9 cellular contexts compared by ENCODE assay signal in the genomic region with DNA sequence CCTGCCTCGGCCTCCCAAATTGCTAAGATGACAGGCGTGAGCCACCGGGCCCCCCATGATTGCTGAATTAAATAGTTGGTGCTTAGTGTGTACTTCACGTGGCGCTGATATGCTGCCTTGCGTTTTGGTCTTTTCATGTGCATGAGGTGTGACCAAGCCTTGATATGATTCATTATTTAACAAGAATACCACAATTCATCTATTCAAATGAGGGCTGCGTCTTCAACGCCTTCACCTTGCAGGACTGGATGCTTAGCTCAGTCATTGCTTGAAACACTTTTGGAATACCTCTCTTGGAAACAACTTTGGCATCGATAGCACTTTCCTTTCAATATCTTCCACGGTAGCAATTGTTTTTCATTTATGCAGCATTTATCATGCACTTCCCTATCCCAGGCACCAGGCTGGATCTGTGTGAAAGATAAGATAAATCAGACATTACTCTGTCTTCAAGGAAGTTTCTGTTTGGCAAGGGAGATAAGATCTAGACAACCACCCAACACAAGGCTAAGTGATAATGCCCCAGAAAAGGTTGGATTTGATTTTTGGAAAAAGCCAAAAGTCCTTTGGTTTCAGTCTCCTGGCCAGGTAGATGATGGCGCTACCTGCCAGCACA. TPM values are rescaled to one million over a fixed set of nuclear protein-coding genes. Genes with fewer than 3 reads are reported as not detected.
DNase-seq lines count a peak whose midpoint lies in the region; ATAC-seq, FAIRE-seq and TF ChIP-seq lines count a peak whose summit lies in the region.
"Had no signal": no experiment of that assay in that cellular context is flagged by ENCODE, and none has a peak within 500 bp of the region (broad histone marks: within the 10 kb centered on the region; RNA-seq: fewer than 3 reads in every experiment).

No MANE protein-coding gene starts in this region.

- TF ChIP-seq CTCF in heart left ventricle (IDR thresholded peaks at IDR 0.05) (no peak), type B pancreatic cell (conservative IDR thresholded peaks at IDR 0.05) (peak; percentile 38)

- H3K4me1 ChIP-seq in heart left ventricle: peaks cover 0 to 42% (median 17%) of the 10 kb centered on the region in 12 donors
- H3K4me1 ChIP-seq in small intestine (ENCODE audit: control insufficient read depth in 2 of 2, insufficient read depth in 1 of 2, low read depth in 1 of 2, low read length in 1 of 2): peaks cover 2 to 11% of the 10 kb centered on the region in 2 donors

- H3K36me3 ChIP-seq in heart left ventricle (no peaks in the 10 kb centered on the region), small intestine (ENCODE audit: control insufficient read depth in 2 of 2, insufficient read depth in 2 of 2, low read length in 2 of 2) (no peaks in the 10 kb centered on the region)

- H3K27ac Mint-ChIP-seq in activated naive CD8-positive, alpha-beta T cell treated with anti-CD3 and anti-CD28 coated beads, Interleukin-2, amount 50 U/mL, for 24 hours: no peak overlapping the region
- peak overlapping the region; percentile 95 for H3K27ac Mint-ChIP-seq in type B pancreatic cell

- no peak for FAIRE-seq in small intestine (lab: Jason Lieb, UNC)

- H3K4me3 Mint-ChIP-seq in activated naive CD8-positive, alpha-beta T cell treated with anti-CD3 and anti-CD28 coated beads, Interleukin-2, amount 50 U/mL, for 24 hours: peak overlapping the region; percentile 80
- H3K4me3 Mint-ChIP-seq in type B pancreatic cell: peak overlapping the region; percentile 94

- intact Hi-C loops in heart left ventricle (cut with DNase I) (loop anchor here in 1 of 10 donors (5.0 kb wide), 1 partner anchor 71 kb away; no protein-coding TSS in a partner anchor), Right ventricle myocardium inferior (cut with DNase I) (loop anchor here (5.0 kb wide), 2 partner anchors 66 to 74 kb away; a partner anchor contains a TSS)

- peaks cover 16% of the 10 kb centered on the region for H3K4me1 Mint-ChIP-seq in activated naive CD8-positive, alpha-beta T cell treated with anti-CD3 and anti-CD28 coated beads, Interleukin-2, amount 50 U/mL, for 24 hours
- peaks cover 14% of the 10 kb centered on the region for H3K4me1 Mint-ChIP-seq in type B pancreatic cell (ENCODE audit: unreplicated experiment)

- no peak for TF ChIP-seq POLR2A in heart left ventricle (IDR thresholded peaks at IDR 0.05)

- H3K9me3 Mint-ChIP-seq in activated naive CD8-positive, alpha-beta T cell treated with anti-CD3 and anti-CD28 coated beads, Interleukin-2, amount 50 U/mL, for 24 hours: no peaks in the 10 kb centered on the region
- H3K9me3 Mint-ChIP-seq in type B pancreatic cell: no peaks in the 10 kb centered on the region

- DNase-seq in heart left ventricle: no peak
- DNase-seq in Right ventricle myocardium inferior (ENCODE audit: missing footprints): no peak
- no peak for DNase-seq in activated naive CD8-positive, alpha-beta T cell treated with anti-CD3 and anti-CD28 coated beads, Interleukin-2, amount 50 U/mL, for 24 hours
- peak; percentile 17 for DNase-seq in iris pigment epithelial cell (ENCODE audit: low read depth)
- no peak for DNase-seq in type B pancreatic cell (ENCODE audit: extremely low spot score, unreplicated experiment)
- DNase-seq in MV-4-11 (lab: John Stamatoyannopoulos, UW): no peak
- no peak for DNase-seq in small intestine
- DNase-seq: DND-41 had no signal

- no peak for ATAC-seq in heart left ventricle
- no peak for ATAC-seq in Right ventricle myocardium inferior
- ATAC-seq in activated naive CD8-positive, alpha-beta T cell treated with anti-CD3 and anti-CD28 coated beads, Interleukin-2, amount 50 U/mL, for 24 hours: no peak
- no peak for ATAC-seq in HG03159 (IDR thresholded peaks at IDR 0.05; ENCODE audit: unreplicated experiment)

- no peaks in the 10 kb centered on the region for H3K36me3 Mint-ChIP-seq in activated naive CD8-positive, alpha-beta T cell treated with anti-CD3 and anti-CD28 coated beads, Interleukin-2, amount 50 U/mL, for 24 hours (ENCODE audit: low read depth)
- peaks cover 8% of the 10 kb centered on the region for H3K36me3 Mint-ChIP-seq in type B pancreatic cell

- H3K9me3 ChIP-seq in heart left ventricle: no peaks in the 10 kb centered on the region
- no peaks in the 10 kb centered on the region for H3K9me3 ChIP-seq in small intestine (ENCODE audit: control insufficient read depth, low read depth)

- H3K4me3 ChIP-seq in heart left ventricle (peak overlapping the region in 11 of 12 donors; percentile 26 to 86 (median 66)), small intestine (ENCODE audit: low read depth in 1 of 2, low read length in 2 of 2) (peak overlapping the region in 1 of 2 donors; percentile 69)

- H3K27ac ChIP-seq in heart left ventricle (peak overlapping the region; percentile 57 to 94 (median 84)), small intestine (ENCODE audit: low read depth in 1 of 2, low read length in 1 of 2) (peak overlapping the region in 1 of 2 donors; percentile 80)

- peaks cover 53% of the 10 kb centered on the region for H3K27me3 Mint-ChIP-seq in activated naive CD8-positive, alpha-beta T cell treated with anti-CD3 and anti-CD28 coated beads, Interleukin-2, amount 50 U/mL, for 24 hours
- H3K27me3 Mint-ChIP-seq in type B pancreatic cell: peaks cover 40% of the 10 kb centered on the region

- WGBS in heart left ventricle, 4 donors: 74 to 78% (median 76%) methylated on average over 11 of the region's 11 CpGs
- WGBS in small intestine, 3 donors: 31 to 59% (median 47%) methylated on average over 11 of the region's 11 CpGs

- H3K27me3 ChIP-seq in heart left ventricle (peaks cover 0 to 25% (median 0%) of the 10 kb centered on the region in 9 donors), small intestine (ENCODE audit: control insufficient read depth in 2 of 2, insufficient read depth in 2 of 2, low read length in 2 of 2) (peaks cover 0 to 3% of the 10 kb centered on the region in 2 donors)

RNA-seq across cellular contexts. Expression of a gene that starts 1.3 kb away (rescaled TPM):
- 10 to 100 TPM in 7 of 9 donors, 1 to 10 TPM in 2; 5.7 to 49.8 (median 16.1) TPM for total RNA-seq in heart left ventricle
- 10 to 100 TPM in 1 of 2 donors, 1 to 10 TPM in 1; 7.3 to 59.2 TPM for polyA plus RNA-seq in heart left ventricle
- total RNA-seq in Right ventricle myocardium inferior: 13.4 TPM
- total RNA-seq in type B pancreatic cell (ENCODE audit: low replicate concordance): 10.8 and 21.6 TPM in 2 replicates
- 10 to 100 TPM in 2 of 3 donors, 1 to 10 TPM in 1; 8.9 to 18.7 (median 11.6) TPM for polyA plus RNA-seq in small intestine
